Comparison of ENCODE assay signal across 8 cellular contexts in the genomic region with DNA sequence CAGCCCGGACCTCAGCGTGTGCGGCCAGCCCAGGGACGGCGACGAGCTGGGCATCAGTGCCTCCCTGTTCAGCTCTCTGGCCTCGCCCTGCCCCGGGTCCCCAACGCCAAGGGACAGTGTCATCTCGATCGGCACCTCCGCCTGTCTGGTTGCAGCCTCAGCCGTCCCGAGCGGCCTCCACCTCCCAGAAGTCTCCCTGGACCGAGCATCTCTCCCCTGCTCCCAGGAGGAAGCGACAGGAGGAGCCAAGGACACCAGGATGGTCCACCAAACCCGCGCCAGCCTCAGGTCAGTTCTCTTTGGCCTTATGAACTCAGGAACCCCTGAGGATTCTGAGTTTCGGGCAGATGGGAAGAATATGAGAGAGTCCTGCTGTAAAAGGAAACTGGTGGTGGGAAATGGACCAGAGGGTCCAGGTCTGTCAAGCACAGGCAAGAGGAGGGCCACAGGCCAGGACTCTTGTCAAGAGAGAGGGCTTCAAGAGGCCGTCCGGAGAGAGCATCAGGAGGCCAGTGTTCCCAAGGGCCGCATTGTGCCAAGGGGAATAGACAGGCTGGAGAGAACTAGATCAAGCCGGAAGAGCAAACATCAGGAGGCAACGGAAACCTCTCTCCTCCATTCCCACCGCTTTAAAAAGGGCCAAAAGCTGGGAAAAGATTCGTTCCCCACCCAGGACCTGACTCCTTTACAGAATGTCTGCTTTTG. TPM values are rescaled to one million over a fixed set of nuclear protein-coding genes. Genes with fewer than 3 reads are reported as not detected.
DNase-seq lines count a peak whose midpoint lies in the region; ATAC-seq, FAIRE-seq and TF ChIP-seq lines count a peak whose summit lies in the region.

No MANE protein-coding gene starts in this region.

- H3K4me3 Mint-ChIP-seq in H9: peak overlapping the region; percentile 94

- H3T11ph ChIP-seq in H9 (ENCODE audit: low read length): no peak overlapping the region

- no peak for DNase-seq in H9
- DNase-seq in ascending aorta (ENCODE audit: low spot score in 2 of 2): no peak
- DNase-seq in mesenchymal stem cell: peak; percentile 24
- DNase-seq in D341Med (ENCODE audit: low spot score): no peak
- DNase-seq in EL: no peak
- DNase-seq in HTR-8/SVneo (ENCODE audit: insufficient read length, low spot score): no peak

- WGBS in H9 (ENCODE audit: extremely low coverage, insufficient read length, low lambda C conversion rate): no CpG with 5 or more reads among the region's 27 CpGs
- 17% methylated on average over 27 of the region's 27 CpGs for WGBS in mesenchymal stem cell

- H3K27me3 ChIP-seq in H9 (ENCODE audit: insufficient read depth, low read length): no peaks in the 10 kb centered on the region
- H3K27me3 ChIP-seq in ascending aorta: no peaks in the 10 kb centered on the region
- H3K27me3 ChIP-seq in mesenchymal stem cell (ENCODE audit: control insufficient read depth in 1 of 2, insufficient read depth in 1 of 2, low read length in 2 of 2): no peaks in the 10 kb centered on the region

- H3K23ac ChIP-seq in H9 (ENCODE audit: insufficient read length, low read depth, low read length): no peak overlapping the region
- peak overlapping the region in 1 of 2 experiments; percentile 98 for H3K23ac ChIP-seq in mesenchymal stem cell (ENCODE audit: low read length in 2 of 2)

- H3K4ac ChIP-seq in H9 (ENCODE audit: low read depth, low read length): no peak overlapping the region
- H3K4ac ChIP-seq in mesenchymal stem cell (ENCODE audit: low read depth in 1 of 2, low read length in 2 of 2): no peak overlapping the region

- H3K4me1 Mint-ChIP-seq in H9: peaks cover 17 to 25% of the 10 kb centered on the region in 2 experiments

- intact Hi-C loops in ascending aorta (cut with DNase I): loop anchor here (10.0 kb wide), 2 partner anchors 90 to 830 kb away; partner anchors contain the start of genes CTNS, MYBBP1A and SHPK

- H3K4me3 ChIP-seq in ascending aorta: peak overlapping the region; percentile 58 to 77
- H3K4me3 ChIP-seq in mesenchymal stem cell (ENCODE audit: insufficient read depth in 1 of 2, low read depth in 1 of 2, low read length in 2 of 2): peak overlapping the region; percentile 74 to 85

- no peaks in the 10 kb centered on the region for H4K20me1 ChIP-seq in H9 (ENCODE audit: control insufficient read depth, insufficient read depth, insufficient read length)

- H3K36me3 ChIP-seq in ascending aorta (peaks cover 0 to 7% of the 10 kb centered on the region in 2 donors), mesenchymal stem cell (ENCODE audit: control insufficient read depth in 1 of 2, insufficient read depth in 2 of 2, low read depth in 1 of 2, low read length in 2 of 2) (peaks cover 2 to 4% of the 10 kb centered on the region in 2 experiments)

- no peak overlapping the region for H2AK5ac ChIP-seq in H9 (ENCODE audit: insufficient read length, low read length)
- H2AK5ac ChIP-seq in mesenchymal stem cell (ENCODE audit: low read length, severe bottlenecking): no peak overlapping the region

- no peaks in the 10 kb centered on the region for H3K27me3 Mint-ChIP-seq in H9 (ENCODE audit: low read depth)

- H2BK120ac ChIP-seq in H9 (ENCODE audit: low read depth, low read length, poor library complexity, severe bottlenecking): no peak overlapping the region
- no peak overlapping the region for H2BK120ac ChIP-seq in mesenchymal stem cell (ENCODE audit: low read depth, low read length)

- FAIRE-seq in HTR-8/SVneo (lab: Jason Lieb, UNC): no peak

- H3K9ac ChIP-seq in H9 (ENCODE audit: extremely low read depth, insufficient read length, low read length): peak overlapping the region; percentile 78
- H3K9ac ChIP-seq in mesenchymal stem cell (ENCODE audit: low read length): peak overlapping the region; percentile 93

- peaks cover 37 to 53% (median 48%) of the 10 kb centered on the region in 3 experiments for H3K36me3 Mint-ChIP-seq in H9 (ENCODE audit: insufficient read depth in 1 of 3, low read depth in 3 of 3)

- H2BK20ac ChIP-seq in H9 (ENCODE audit: low read depth, low read length, poor library complexity, severe bottlenecking): no peak overlapping the region

- H2BK5ac ChIP-seq in H9 (ENCODE audit: insufficient read length, low read length) (no peak overlapping the region), mesenchymal stem cell (ENCODE audit: low read depth, low read length, poor library complexity, severe bottlenecking) (no peak overlapping the region)

- H3K4me2 ChIP-seq in H9 (ENCODE audit: insufficient read depth, insufficient read length, low read length): peak overlapping the region; percentile 63
- peak overlapping the region; percentile 65 for H3K4me2 ChIP-seq in mesenchymal stem cell (ENCODE audit: low read length, poor library complexity, severe bottlenecking)

- H3K56ac ChIP-seq in H9 (ENCODE audit: insufficient read length, low read depth, low read length): no peak overlapping the region

- H2BK12ac ChIP-seq in H9 (ENCODE audit: insufficient read length, low read depth, low read length) (no peak overlapping the region), mesenchymal stem cell (ENCODE audit: low read length in 2 of 2) (peak overlapping the region in 1 of 2 experiments; percentile 6)

- no peaks in the 10 kb centered on the region for H3K4me1 ChIP-seq in H9 (ENCODE audit: insufficient read depth, low read length)
- H3K4me1 ChIP-seq in ascending aorta: peaks cover 7 to 11% of the 10 kb centered on the region in 2 donors
- peaks cover 18% of the 10 kb centered on the region for H3K4me1 ChIP-seq in mesenchymal stem cell (ENCODE audit: control insufficient read depth, insufficient read depth, low read depth, low read length)

- no peaks in the 10 kb centered on the region for H3K9me3 Mint-ChIP-seq in H9

- H3K18ac ChIP-seq in H9 (ENCODE audit: insufficient read length, low read depth, low read length) (no peak overlapping the region), mesenchymal stem cell (ENCODE audit: low read depth in 1 of 2, low read length in 2 of 2) (peak overlapping the region; percentile 12 to 71)

- H3K79me1 ChIP-seq in H9 (ENCODE audit: insufficient read depth, low read depth, low read length, poor library complexity, severe bottlenecking): peaks cover 6% of the 10 kb centered on the region
- H3K79me1 ChIP-seq in mesenchymal stem cell (replicated peaks; ENCODE audit: low read length, poor library complexity, severe bottlenecking): peaks cover 31% of the 10 kb centered on the region

- no peak for ATAC-seq in GM18511 (IDR thresholded peaks at IDR 0.05; ENCODE audit: unreplicated experiment)

- H3K23me2 ChIP-seq in H9 (ENCODE audit: insufficient read length, low read depth, low read length, poor library complexity, severe bottlenecking): peaks cover 11% of the 10 kb centered on the region

- peak overlapping the region; percentile 7; the same call in 1 of the 2 replicates for H3K14ac ChIP-seq in H9 (ENCODE audit: insufficient read depth, low read length)
- peak overlapping the region in 1 of 2 experiments; percentile 77 for H3K14ac ChIP-seq in mesenchymal stem cell (ENCODE audit: low read length in 2 of 2)

- peaks cover 8% of the 10 kb centered on the region; the same call in 1 of the 2 replicates for H3K79me2 ChIP-seq in H9 (ENCODE audit: insufficient read depth, low read length)

- H3K9me3 ChIP-seq in H9 (ENCODE audit: control insufficient read depth, low read depth, low read length) (no peaks in the 10 kb centered on the region), ascending aorta (no peaks in the 10 kb centered on the region), mesenchymal stem cell (ENCODE audit: control insufficient read depth, low read length) (no peaks in the 10 kb centered on the region)

- peak overlapping the region; percentile 48 to 94 (median 93); a peak in 5 of 7 replicates for H3K27ac Mint-ChIP-seq in H9

- TF ChIP-seq CTCF in 22Rv1 (IDR thresholded peaks at IDR 0.05) (no peak), H9 (conservative IDR thresholded peaks at IDR 0.05) (no peak), ascending aorta (IDR thresholded peaks at IDR 0.05) (no peak)

- H2AFZ ChIP-seq in H9 (ENCODE audit: low read length) (no peak overlapping the region), mesenchymal stem cell (ENCODE audit: low read depth, low read length) (peak overlapping the region; percentile 99)

- H2BK15ac ChIP-seq in H9 (ENCODE audit: low read depth, low read length): no peak overlapping the region
- no peak overlapping the region for H2BK15ac ChIP-seq in mesenchymal stem cell (ENCODE audit: low read depth, poor library complexity, severe bottlenecking)

- H4K91ac ChIP-seq in H9 (ENCODE audit: insufficient read length, low read depth, low read length): no peak overlapping the region
- peak overlapping the region; percentile 78 for H4K91ac ChIP-seq in mesenchymal stem cell (ENCODE audit: low read length)

- no peak overlapping the region for H4K8ac ChIP-seq in H9 (replicated peaks; ENCODE audit: insufficient read length, low read depth, low read length)
- peak overlapping the region; percentile 61 for H4K8ac ChIP-seq in mesenchymal stem cell (ENCODE audit: low read length)

- H3K27ac ChIP-seq in 22Rv1 (peak overlapping the region; percentile 72), H9 (ENCODE audit: insufficient read length, low read depth, low read length) (no peak overlapping the region), ascending aorta (no peak overlapping the region), mesenchymal stem cell (ENCODE audit: low read length, poor library complexity, severe bottlenecking) (no peak overlapping the region)

- no peak overlapping the region for H4K5ac ChIP-seq in H9 (ENCODE audit: insufficient read length, low read depth, low read length)

RNA-seq across cellular contexts. Expression of gene HASPIN, which starts 0.8 kb away (rescaled TPM):
- total RNA-seq in H9 (2021) (26.6 and 26.7 TPM in 2 replicates), ascending aorta (2.7 TPM)
- 1.4 TPM for polyA plus RNA-seq in mesenchymal stem cell (2013, experiment 1 of 2)
- 1.4 TPM for polyA plus RNA-seq in mesenchymal stem cell (2013, experiment 2 of 2)

RNA-seq across cellular contexts. Expression of gene P2RX5, which starts 28.6 kb away (rescaled TPM):
- total RNA-seq in H9 (2021) (4.2 and 4.7 TPM in 2 replicates), ascending aorta (not detected)
- polyA plus RNA-seq in mesenchymal stem cell (2013, experiment 1 of 2): 0.35 TPM
- polyA plus RNA-seq in mesenchymal stem cell (2013, experiment 2 of 2): 0.30 TPM

RNA-seq across cellular contexts. Expression of gene EMC6, which starts 55.9 kb away (rescaled TPM):
- total RNA-seq in H9 (2021): 70.7 and 72.2 TPM in 2 replicates
- total RNA-seq in ascending aorta: 75.0 TPM
- 102 TPM for polyA plus RNA-seq in mesenchymal stem cell (2013, experiment 1 of 2)
- polyA plus RNA-seq in mesenchymal stem cell (2013, experiment 2 of 2): 107 TPM

RNA-seq across cellular contexts. Expression of gene TAX1BP3, which starts 56.1 kb away (rescaled TPM):
- total RNA-seq in H9 (2021) (76.3 and 79.2 TPM in 2 replicates), ascending aorta (165 TPM)
- polyA plus RNA-seq in mesenchymal stem cell (2013, experiment 1 of 2): 119 TPM
- 117 TPM for polyA plus RNA-seq in mesenchymal stem cell (2013, experiment 2 of 2)
